In the genomic region with DNA sequence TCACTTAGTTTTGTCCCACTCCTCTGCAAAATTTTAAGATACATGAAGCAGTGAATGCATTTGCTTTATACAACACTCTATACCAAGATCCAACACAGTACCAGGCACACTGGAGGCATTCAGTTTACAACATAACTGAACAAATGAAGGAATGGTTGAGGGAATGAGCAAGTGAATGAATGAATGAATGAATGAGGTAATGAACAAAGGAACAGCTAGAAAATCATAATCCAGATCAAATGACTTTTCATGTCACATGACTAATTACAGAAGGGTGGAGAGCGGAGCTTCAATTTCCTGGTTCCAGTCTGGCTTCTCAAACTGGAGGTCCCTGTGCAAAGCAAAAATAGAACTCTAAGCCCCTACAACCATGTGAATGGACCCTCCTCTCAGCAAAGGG, we compare ENCODE assay signal across 2 cellular contexts.
TF ChIP-seq lines count a peak whose summit lies in the region.

No MANE protein-coding gene starts in this region.

TF ChIP-seq in GM12878, 131 proteins besides CTCF, POLR2A, EP300 and RAD21:
- TF ChIP-seq NR2C1 (IDR thresholded peaks at IDR 0.05), result no peak
- peak; percentile 72 for TF ChIP-seq ZNF24 (IDR thresholded peaks at IDR 0.05)
- TF ChIP-seq NFIC (IDR thresholded peaks at IDR 0.05; ENCODE audit: low read depth, low read length), result no peak
- TF ChIP-seq HDAC6 (IDR thresholded peaks at IDR 0.05; ENCODE audit: unreplicated experiment), result no peak
- no peak for TF ChIP-seq EGR1 (IDR thresholded peaks at IDR 0.05; ENCODE audit: borderline replicate concordance in 1 of 2, low read depth in 2 of 2, low read length in 2 of 2)
- TF ChIP-seq, protein P1, sequence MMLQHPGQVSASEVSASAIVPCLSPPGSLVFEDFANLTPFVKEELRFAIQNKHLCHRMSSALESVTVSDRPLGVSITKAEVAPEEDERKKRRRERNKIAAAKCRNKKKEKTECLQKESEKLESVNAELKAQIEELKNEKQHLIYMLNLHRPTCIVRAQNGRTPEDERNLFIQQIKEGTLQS (IDR thresholded peaks at IDR 0.05; ENCODE audit: borderline replicate concordance, extremely low read depth, low read depth, low read length), result no peak
TF ChIP-seq in GM12878: peak in this region for 1.

TF ChIP-seq in liver, 16 proteins besides CTCF, POLR2A, EP300 and RAD21:
- TF ChIP-seq, protein P2, sequence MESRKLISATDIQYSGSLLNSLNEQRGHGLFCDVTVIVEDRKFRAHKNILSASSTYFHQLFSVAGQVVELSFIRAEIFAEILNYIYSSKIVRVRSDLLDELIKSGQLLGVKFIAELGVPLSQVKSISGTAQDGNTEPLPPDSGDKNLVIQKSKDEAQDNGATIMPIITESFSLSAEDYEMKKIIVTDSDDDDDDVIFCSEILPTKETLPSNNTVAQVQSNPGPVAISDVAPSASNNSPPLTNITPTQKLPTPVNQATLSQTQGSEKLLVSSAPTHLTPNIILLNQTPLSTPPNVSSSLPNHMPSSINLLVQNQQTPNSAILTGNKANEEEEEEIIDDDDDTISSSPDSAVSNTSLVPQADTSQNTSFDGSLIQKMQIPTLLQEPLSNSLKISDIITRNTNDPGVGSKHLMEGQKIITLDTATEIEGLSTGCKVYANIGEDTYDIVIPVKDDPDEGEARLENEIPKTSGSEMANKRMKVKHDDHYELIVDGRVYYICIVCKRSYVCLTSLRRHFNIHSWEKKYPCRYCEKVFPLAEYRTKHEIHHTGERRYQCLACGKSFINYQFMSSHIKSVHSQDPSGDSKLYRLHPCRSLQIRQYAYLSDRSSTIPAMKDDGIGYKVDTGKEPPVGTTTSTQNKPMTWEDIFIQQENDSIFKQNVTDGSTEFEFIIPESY (IDR thresholded peaks at IDR 0.05), result peak; percentile 15
- TF ChIP-seq, protein P3, sequence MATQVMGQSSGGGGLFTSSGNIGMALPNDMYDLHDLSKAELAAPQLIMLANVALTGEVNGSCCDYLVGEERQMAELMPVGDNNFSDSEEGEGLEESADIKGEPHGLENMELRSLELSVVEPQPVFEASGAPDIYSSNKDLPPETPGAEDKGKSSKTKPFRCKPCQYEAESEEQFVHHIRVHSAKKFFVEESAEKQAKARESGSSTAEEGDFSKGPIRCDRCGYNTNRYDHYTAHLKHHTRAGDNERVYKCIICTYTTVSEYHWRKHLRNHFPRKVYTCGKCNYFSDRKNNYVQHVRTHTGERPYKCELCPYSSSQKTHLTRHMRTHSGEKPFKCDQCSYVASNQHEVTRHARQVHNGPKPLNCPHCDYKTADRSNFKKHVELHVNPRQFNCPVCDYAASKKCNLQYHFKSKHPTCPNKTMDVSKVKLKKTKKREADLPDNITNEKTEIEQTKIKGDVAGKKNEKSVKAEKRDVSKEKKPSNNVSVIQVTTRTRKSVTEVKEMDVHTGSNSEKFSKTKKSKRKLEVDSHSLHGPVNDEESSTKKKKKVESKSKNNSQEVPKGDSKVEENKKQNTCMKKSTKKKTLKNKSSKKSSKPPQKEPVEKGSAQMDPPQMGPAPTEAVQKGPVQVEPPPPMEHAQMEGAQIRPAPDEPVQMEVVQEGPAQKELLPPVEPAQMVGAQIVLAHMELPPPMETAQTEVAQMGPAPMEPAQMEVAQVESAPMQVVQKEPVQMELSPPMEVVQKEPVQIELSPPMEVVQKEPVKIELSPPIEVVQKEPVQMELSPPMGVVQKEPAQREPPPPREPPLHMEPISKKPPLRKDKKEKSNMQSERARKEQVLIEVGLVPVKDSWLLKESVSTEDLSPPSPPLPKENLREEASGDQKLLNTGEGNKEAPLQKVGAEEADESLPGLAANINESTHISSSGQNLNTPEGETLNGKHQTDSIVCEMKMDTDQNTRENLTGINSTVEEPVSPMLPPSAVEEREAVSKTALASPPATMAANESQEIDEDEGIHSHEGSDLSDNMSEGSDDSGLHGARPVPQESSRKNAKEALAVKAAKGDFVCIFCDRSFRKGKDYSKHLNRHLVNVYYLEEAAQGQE (IDR thresholded peaks at IDR 0.05), result no peak
